Comparison of ENCODE assay signal across 22 cellular contexts in genomic region chr16:11990672-11991390, GRCh38. TPM values are rescaled to one million over a fixed set of nuclear protein-coding genes. Genes with fewer than 3 reads are reported as not detected.
A peak's percentile ranks its signal among the peaks of the same experiment; 100 is the strongest.
DNase-seq lines count a peak whose midpoint lies in the region; ATAC-seq and TF ChIP-seq lines count a peak whose summit lies in the region.
"Had no signal": no experiment of that assay in that cellular context is flagged by ENCODE, and none has a peak within 500 bp of the region (broad histone marks: within the 10 kb centered on the region; RNA-seq: fewer than 3 reads in every experiment).

No MANE protein-coding gene starts in this region.

- DNase-seq in activated naive CD4-positive, alpha-beta T cell treated with Interleukin-2 at 50 U/mL for 16 hours = no peak
- DNase-seq in kidney glomerular epithelial cell (lab: John Stamatoyannopoulos, UW) (peak; percentile 75), mucosa of gallbladder (ENCODE audit: low spot score) (no peak), ureter (ENCODE audit: low spot score) (no peak), transverse colon (no peak)
- DNase-seq in NK-92 treated with Interleukin-12 subunit alpha and Interleukin-12 subunit beta, amount 100 ng/mL, for 24 hours (lab: John Stamatoyannopoulos, UW) = no peak
- DNase-seq: 8988T; activated CD8-positive, alpha-beta memory T cell treated with anti-CD3 and anti-CD28 coated beads for 24 hours; CD4-positive, CD25-positive, alpha-beta regulatory T cell; MM.1S; NCI-H1930; NCI-H82; right cardiac atrium; RPMI8226; stimulated activated CD4-positive, alpha-beta T cell treated with anti-CD3 and anti-CD28 coated beads, Interleukin-1b, Interleukin-23, amount 100 ng/mL, for 48 hours; testis had no signal

- TF ChIP-seq EP300 in transverse colon (IDR thresholded peaks at IDR 0.05; ENCODE audit: low read depth) = no peak

- in situ Hi-C loops in transverse colon (cut with MboI; ENCODE audit: low pct_ligation_motif_present in 1 of 4, low pct_unique_long_range_greater_than_20kb in 1 of 4, low sequenced_read_pairs in 3 of 4) = no loop called here

- no peak overlapping the region for H3K4me3 Mint-ChIP-seq in activated naive CD4-positive, alpha-beta T cell treated with anti-CD3 and anti-CD28 coated beads, Interleukin-2, amount 50 U/mL, for 24 hours
- H3K4me3 Mint-ChIP-seq: CD4-positive, CD25-positive, alpha-beta regulatory T cell had no signal

- H3K27me3 ChIP-seq in transverse colon = no peaks in the 10 kb centered on the region
- H3K27me3 ChIP-seq: testis had no signal

- H3K36me3 ChIP-seq in transverse colon = no peaks in the 10 kb centered on the region

- TF ChIP-seq POLR2A in transverse colon (IDR thresholded peaks at IDR 0.05) = no peak

- intact Hi-C loops in transverse colon (cut with DNase I; ENCODE audit: low total_unique reads) = no loop called here

- no peaks in the 10 kb centered on the region for H3K4me1 ChIP-seq in transverse colon
- H3K4me1 ChIP-seq: testis had no signal

- H3K4me3 ChIP-seq in transverse colon = no peak overlapping the region
- H3K4me3 ChIP-seq: lung, testis had no signal

- peaks cover 2% of the 10 kb centered on the region for H3K36me3 Mint-ChIP-seq in activated naive CD4-positive, alpha-beta T cell treated with anti-CD3 and anti-CD28 coated beads, Interleukin-2, amount 50 U/mL, for 24 hours

- H3K27me3 Mint-ChIP-seq in activated naive CD4-positive, alpha-beta T cell treated with anti-CD3 and anti-CD28 coated beads, Interleukin-2, amount 50 U/mL, for 24 hours = no peaks in the 10 kb centered on the region
- H3K27me3 Mint-ChIP-seq: CD4-positive, CD25-positive, alpha-beta regulatory T cell had no signal

- peak overlapping the region; percentile 65 for H3K27ac Mint-ChIP-seq in activated naive CD4-positive, alpha-beta T cell treated with anti-CD3 and anti-CD28 coated beads, Interleukin-2, amount 50 U/mL, for 24 hours

- no peaks in the 10 kb centered on the region for H3K9me3 Mint-ChIP-seq in activated naive CD4-positive, alpha-beta T cell treated with anti-CD3 and anti-CD28 coated beads, Interleukin-2, amount 50 U/mL, for 24 hours

- 93 to 97% methylated on average over 8 to 11 of the region's 11 CpGs for WGBS in transverse colon (ENCODE audit: low coverage in 1 of 2), 2 donors

- peaks cover 6% of the 10 kb centered on the region for H3K4me1 Mint-ChIP-seq in activated naive CD4-positive, alpha-beta T cell treated with anti-CD3 and anti-CD28 coated beads, Interleukin-2, amount 50 U/mL, for 24 hours

- ATAC-seq in HG03175 (IDR thresholded peaks at IDR 0.05; ENCODE audit: unreplicated experiment) = peak; percentile 72
- ATAC-seq: right cardiac atrium had no signal

- TF ChIP-seq CTCF in transverse colon (IDR thresholded peaks at IDR 0.05) = no peak

- H3K27ac ChIP-seq in transverse colon = no peak overlapping the region
- H3K27ac ChIP-seq: testis, VCaP had no signal

- no peaks in the 10 kb centered on the region for H3K9me3 ChIP-seq in transverse colon
- H3K9me3 ChIP-seq: testis had no signal

RNA-seq across cellular contexts. Expression of gene SNX29, which starts 14.3 kb away (rescaled TPM):
- 31.6 TPM for total RNA-seq in mucosa of gallbladder
- total RNA-seq in ureter = 53.7 TPM
- total RNA-seq in transverse colon = 10 to 100 TPM; 18.1 to 36.3 (median 20.1) TPM

RNA-seq across cellular contexts. Expression of gene TNFRSF17, which starts 25.8 kb away (rescaled TPM):
- total RNA-seq in mucosa of gallbladder (0.46 TPM), ureter (2.2 TPM), transverse colon (1 to 10 TPM in 2 of 4 donors, not detected in 2; 1.2 to 6.0 TPM)
- total RNA-seq: CD4-positive, CD25-positive, alpha-beta regulatory T cell; cerebellum; Daoy had no signal

RNA-seq across cellular contexts. Expression of gene NPIPB2, which starts 49.0 kb away (rescaled TPM):
- 5.5 TPM for total RNA-seq in mucosa of gallbladder
- total RNA-seq in ureter = 32.2 TPM
- total RNA-seq in transverse colon = 10 to 100 TPM in 3 of 4 donors, 1 to 10 TPM in 1; 8.7 to 92.3 (median 25.2) TPM
- total RNA-seq: Daoy had no signal
